In the genomic region with DNA sequence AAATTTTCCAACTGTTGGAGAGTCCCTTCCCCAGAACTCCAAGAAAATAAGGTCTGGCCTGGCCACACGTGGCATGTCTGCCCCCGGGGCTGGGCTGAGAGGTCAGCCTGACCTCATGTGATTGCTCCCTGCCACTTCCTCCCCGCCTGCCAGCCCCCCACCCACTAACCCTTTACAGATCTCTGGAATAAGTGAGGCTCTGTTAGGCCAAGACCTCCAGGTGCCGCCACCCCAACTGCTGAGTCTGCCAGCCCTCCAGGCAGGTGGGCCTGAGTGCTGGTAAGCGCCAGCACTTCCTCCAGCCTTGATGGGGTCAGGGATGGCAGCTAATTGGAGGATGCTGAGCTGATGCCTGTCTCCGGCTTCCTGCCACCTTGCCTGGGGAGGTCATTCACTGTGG, we compare ENCODE assay signal across 31 cellular contexts.
"Had no signal": no experiment of that assay in that cellular context is flagged by ENCODE, and none has a peak within 500 bp of the region (broad histone marks: within the 10 kb centered on the region; RNA-seq: fewer than 3 reads in every experiment).

No MANE protein-coding gene starts in this region.

- H3K4me1 ChIP-seq: ascending aorta had no signal

- H3K36me3 ChIP-seq: ascending aorta, cardiac muscle cell, WERI-Rb-1 had no signal

- H3K27me3 ChIP-seq: ascending aorta, cardiac muscle cell had no signal

- H3K4me3 ChIP-seq: ascending aorta, cardiac muscle cell had no signal

- DNase-seq: activated CD4-positive, alpha-beta memory T cell treated with anti-CD3 and anti-CD28 coated beads, Interleukin-2, amount 10 ng/mL, durations not matched to agents 7 days and 5 days; activated CD4-positive, alpha-beta T cell treated with anti-CD3 and anti-CD28 coated beads for 1 hour; activated CD4-positive, alpha-beta T cell treated with anti-CD3 and anti-CD28 coated beads for 36 hours; activated CD4-positive, alpha-beta T cell treated with anti-CD3 and anti-CD28 coated beads for 48 hours; activated CD4-positive, alpha-beta T cell treated with anti-CD3 and anti-CD28 coated beads, Interleukin-2, amount 10 ng/mL, durations not matched to agents 7 days and 5 days; activated CD4-positive, alpha-beta T cell treated with anti-CD3 and anti-CD28 coated beads, Interleukin-2, amount 50 U/mL, for 48 hours; activated CD4-positive, CD25-positive, alpha-beta regulatory T cell; activated CD8-positive, alpha-beta memory T cell treated with anti-CD3 and anti-CD28 coated beads for 24 hours; activated CD8-positive, alpha-beta memory T cell treated with anti-CD3 and anti-CD28 coated beads, Interleukin-2, amount 10 ng/mL, durations not matched to agents 7 days and 5 days; activated CD8-positive, alpha-beta memory T cell treated with anti-CD3 and anti-CD28 coated beads, Interleukin-2, amount 50 U/mL, for 48 hours; activated CD8-positive, alpha-beta T cell treated with anti-CD3 and anti-CD28 coated beads, Interleukin-2, amount 10 ng/mL, durations not matched to agents 7 days and 5 days; activated effector memory CD4-positive, alpha-beta T cell treated with Interleukin-2 at 50 U/mL for 16 hours; activated gamma-delta T cell; activated naive CD4-positive, alpha-beta T cell treated with anti-CD3 and anti-CD28 coated beads, Interleukin-2, amount 10 ng/mL, durations not matched to agents 7 days and 5 days; activated naive CD4-positive, alpha-beta T cell treated with Interleukin-2 at 50 U/mL for 16 hours; activated naive CD8-positive, alpha-beta T cell treated with anti-CD3 and anti-CD28 coated beads, Interleukin-2, amount 10 ng/mL, durations not matched to agents 7 days and 5 days; activated naive CD8-positive, alpha-beta T cell treated with anti-CD3 and anti-CD28 coated beads, Interleukin-2, amount 50 U/mL, for 24 hours; activated T-cell treated with anti-CD3 and anti-CD28 coated beads, Interleukin-2, amount 50 U/mL, for 24 hours; activated T-cell treated with anti-CD3 and anti-CD28 coated beads, Interleukin-2, amount 50 U/mL, for 48 hours; amygdala; anterior cingulate cortex; caudate nucleus; cerebellar nuclear complex; T-helper 1 cell; T-helper 2 cell; T-helper 9 cell; WERI-Rb-1 had no signal

- ATAC-seq: activated CD4-positive, alpha-beta T cell treated with anti-CD3 and anti-CD28 coated beads for 36 hours; activated CD4-positive, CD25-positive, alpha-beta regulatory T cell treated with anti-CD3 and anti-CD28 coated beads, Interleukin-2, amount 50 U/mL, for 24 hours; activated CD8-positive, alpha-beta memory T cell treated with anti-CD3 and anti-CD28 coated beads, Interleukin-2, amount 10 ng/mL, durations not matched to agents 7 days and 5 days; activated CD8-positive, alpha-beta T cell treated with anti-CD3 and anti-CD28 coated beads, Interleukin-2, amount 10 ng/mL, durations not matched to agents 7 days and 5 days; activated naive CD8-positive, alpha-beta T cell treated with anti-CD3 and anti-CD28 coated beads, Interleukin-2, amount 50 U/mL, for 24 hours; WTC11 had no signal

- H3K9me3 ChIP-seq: ascending aorta had no signal

- H3K27ac ChIP-seq: ascending aorta, cardiac muscle cell, WERI-Rb-1 had no signal
